Comparison of ENCODE assay signal across 18 cellular contexts in genomic region chr18:63451774-63452173, GRCh38. TPM values are rescaled to one million over a fixed set of nuclear protein-coding genes. Genes with fewer than 3 reads are reported as not detected.
DNase-seq lines count a peak whose midpoint lies in the region; ATAC-seq, FAIRE-seq and TF ChIP-seq lines count a peak whose summit lies in the region.
"Had no signal": no experiment of that assay in that cellular context is flagged by ENCODE, and none has a peak within 500 bp of the region (broad histone marks: within the 10 kb centered on the region; RNA-seq: fewer than 3 reads in every experiment).

No MANE protein-coding gene starts in this region.

- H3K27me3 ChIP-seq in Loucy (ENCODE audit: insufficient read depth, low read length, poor library complexity, severe bottlenecking) (no peaks in the 10 kb centered on the region), brain microvascular endothelial cell (replicated peaks) (no peaks in the 10 kb centered on the region), hepatocyte (no peaks in the 10 kb centered on the region), small intestine (ENCODE audit: control insufficient read depth in 2 of 2, insufficient read depth in 2 of 2, low read length in 2 of 2) (no peaks in the 10 kb centered on the region)
- H3K27me3 ChIP-seq: esophagus squamous epithelium had no signal

- H3K4me3 ChIP-seq in Loucy (ENCODE audit: low read length, poor library complexity, severe bottlenecking) = no peak overlapping the region
- H3K4me3 ChIP-seq in brain microvascular endothelial cell (ENCODE audit: low read depth, low read length) = no peak overlapping the region
- H3K4me3 ChIP-seq in hepatocyte = no peak overlapping the region
- no peak overlapping the region for H3K4me3 ChIP-seq in small intestine (ENCODE audit: low read depth in 1 of 2, low read length in 2 of 2)
- H3K4me3 ChIP-seq: coronary artery, esophagus squamous epithelium, lung, skin epidermis had no signal

- H3K4me2 ChIP-seq in Loucy (ENCODE audit: low read depth, low read length, poor library complexity, severe bottlenecking) (peak overlapping the region; percentile 54), hepatocyte (peak overlapping the region; percentile 45)

- in situ Hi-C loops in brain microvascular endothelial cell (cut with HindIII; ENCODE audit: low pct_ligation_motif_present, low sequenced_read_pairs) = no loop called here

- DNase-seq in brain microvascular endothelial cell (peak; percentile 26), hepatocyte (ENCODE audit: low spot score) (peak; percentile 38), small intestine (peak; percentile 85), caudate nucleus (lab: John Stamatoyannopoulos, UW) (no peak), NCI-H1694 treated with DMSO at 0.1 percent for 48 hours (lab: John Stamatoyannopoulos, UW) (no peak)
- no peak for DNase-seq in effector CD8-positive, alpha-beta T cell (lab: John Stamatoyannopoulos, UW)
- DNase-seq in effector memory CD8-positive, alpha-beta T cell = no peak
- DNase-seq: activated CD8-positive, alpha-beta T cell treated with anti-CD3 and anti-CD28 coated beads, Interleukin-2, amount 10 ng/mL, durations not matched to agents 7 days and 5 days; amniotic stem cell; esophagus squamous epithelium; GOT3; NCI-H1092 treated with DMSO at 0.1 percent for 48 hours had no signal

- peaks cover 5 to 7% of the 10 kb centered on the region in 2 donors for H3K27me3 Mint-ChIP-seq in effector memory CD8-positive, alpha-beta T cell
- H3K27me3 Mint-ChIP-seq: stimulated activated naive CD8-positive, alpha-beta T cell treated with anti-CD3 and anti-CD28 coated beads, Interleukin-15, Interleukin-2, amounts not matched to agents 100 ng/mL and 50 ng/mL, for 24 hours had no signal

- no peaks in the 10 kb centered on the region for H3K36me3 ChIP-seq in Loucy (ENCODE audit: insufficient read depth, low read length)
- H3K36me3 ChIP-seq in brain microvascular endothelial cell (replicated peaks) = no peaks in the 10 kb centered on the region
- no peaks in the 10 kb centered on the region for H3K36me3 ChIP-seq in hepatocyte (replicated peaks; ENCODE audit: insufficient read depth, low read depth)
- H3K36me3 ChIP-seq in small intestine (ENCODE audit: control insufficient read depth in 2 of 2, insufficient read depth in 2 of 2, low read length in 2 of 2) = no peaks in the 10 kb centered on the region
- H3K36me3 ChIP-seq: esophagus squamous epithelium had no signal

- no peak for ATAC-seq in effector memory CD8-positive, alpha-beta T cell (replicated peaks)
- ATAC-seq: activated CD8-positive, alpha-beta T cell treated with anti-CD3 and anti-CD28 coated beads, Interleukin-2, amount 10 ng/mL, durations not matched to agents 7 days and 5 days had no signal

- H4K20me1 ChIP-seq in Loucy (ENCODE audit: insufficient read depth, low read length, poor library complexity, severe bottlenecking) (no peaks in the 10 kb centered on the region), hepatocyte (ENCODE audit: insufficient read depth, poor library complexity, severe bottlenecking) (no peaks in the 10 kb centered on the region)

- H3K27ac Mint-ChIP-seq in effector memory CD8-positive, alpha-beta T cell = no peak overlapping the region
- H3K27ac Mint-ChIP-seq: activated CD8-positive, alpha-beta T cell treated with anti-CD3 and anti-CD28 coated beads, Interleukin-2, amount 10 ng/mL, durations not matched to agents 7 days and 5 days; stimulated activated naive CD8-positive, alpha-beta T cell treated with anti-CD3 and anti-CD28 coated beads, Interleukin-15, Interleukin-2, amounts not matched to agents 100 ng/mL and 50 ng/mL, for 24 hours had no signal

- no peak overlapping the region for H3K4me3 Mint-ChIP-seq in effector memory CD8-positive, alpha-beta T cell
- H3K4me3 Mint-ChIP-seq: activated CD8-positive, alpha-beta T cell treated with anti-CD3 and anti-CD28 coated beads, Interleukin-2, amount 10 ng/mL, durations not matched to agents 7 days and 5 days; stimulated activated naive CD8-positive, alpha-beta T cell treated with anti-CD3 and anti-CD28 coated beads, Interleukin-15, Interleukin-2, amounts not matched to agents 100 ng/mL and 50 ng/mL, for 24 hours had no signal

- no peaks in the 10 kb centered on the region for H3K4me1 Mint-ChIP-seq in effector memory CD8-positive, alpha-beta T cell (ENCODE audit: low read depth in 2 of 2)

- no peaks in the 10 kb centered on the region for H3K9me3 Mint-ChIP-seq in effector memory CD8-positive, alpha-beta T cell
- H3K9me3 Mint-ChIP-seq: stimulated activated naive CD8-positive, alpha-beta T cell treated with anti-CD3 and anti-CD28 coated beads, Interleukin-15, Interleukin-2, amounts not matched to agents 100 ng/mL and 50 ng/mL, for 24 hours had no signal

- no peak for FAIRE-seq in small intestine (lab: Jason Lieb, UNC)

- no peaks in the 10 kb centered on the region for H3F3A ChIP-seq in Loucy (ENCODE audit: low read depth)

- H3K36me3 Mint-ChIP-seq in effector memory CD8-positive, alpha-beta T cell (ENCODE audit: insufficient read depth) = no peaks in the 10 kb centered on the region

- H3K9me2 ChIP-seq in Loucy (replicated peaks; ENCODE audit: low read depth, low read length) (no peaks in the 10 kb centered on the region), hepatocyte (replicated peaks; ENCODE audit: insufficient read depth) (no peaks in the 10 kb centered on the region)

- H3K4me1 ChIP-seq in Loucy (ENCODE audit: insufficient read depth, low read length, poor library complexity, severe bottlenecking) = peaks cover 19% of the 10 kb centered on the region
- peaks cover 21% of the 10 kb centered on the region for H3K4me1 ChIP-seq in hepatocyte (ENCODE audit: insufficient read depth)
- peaks cover 4 to 8% of the 10 kb centered on the region in 2 donors for H3K4me1 ChIP-seq in small intestine (ENCODE audit: control insufficient read depth in 2 of 2, insufficient read depth in 1 of 2, low read depth in 1 of 2, low read length in 1 of 2)

- H3K9me3 ChIP-seq in Loucy (ENCODE audit: insufficient read depth, low read depth, low read length) (no peaks in the 10 kb centered on the region), hepatocyte (ENCODE audit: low read depth) (no peaks in the 10 kb centered on the region), small intestine (ENCODE audit: control insufficient read depth, low read depth) (no peaks in the 10 kb centered on the region)
- H3K9me3 ChIP-seq: esophagus squamous epithelium had no signal

- TF ChIP-seq CTCF in Loucy (conservative IDR thresholded peaks at IDR 0.05; ENCODE audit: low read length) (no peak), brain microvascular endothelial cell (IDR thresholded peaks at IDR 0.05; ENCODE audit: low read depth, low read length, missing control alignments) (no peak), hepatocyte (IDR thresholded peaks at IDR 0.05; ENCODE audit: poor library complexity) (no peak)

- peak overlapping the region; percentile 13 for H2AFZ ChIP-seq in Loucy (ENCODE audit: low read length)
- peak overlapping the region; percentile 47 for H2AFZ ChIP-seq in hepatocyte

- WGBS in hepatocyte (ENCODE audit: low lambda C conversion rate, missing lambda C conversion rate) = 44% methylated on average over 6 of the region's 6 CpGs
- 12 to 42% (median 37%) methylated on average over 6 of the region's 6 CpGs for WGBS in small intestine, 3 donors

- no peak overlapping the region for H3K9ac ChIP-seq in Loucy (ENCODE audit: low read depth, low read length, poor library complexity, severe bottlenecking)

- H3K79me2 ChIP-seq in Loucy (ENCODE audit: insufficient read depth, low read length) = no peaks in the 10 kb centered on the region
- H3K79me2 ChIP-seq in hepatocyte = no peaks in the 10 kb centered on the region

- no peak overlapping the region for H3K27ac ChIP-seq in brain microvascular endothelial cell
- H3K27ac ChIP-seq in hepatocyte = peak overlapping the region; percentile 90
- H3K27ac ChIP-seq in small intestine (ENCODE audit: low read depth in 1 of 2, low read length in 1 of 2) = peak overlapping the region in 1 of 2 donors; percentile 68
- no peak overlapping the region for H3K27ac ChIP-seq in caudate nucleus (ENCODE audit: low read depth, low read length)
- H3K27ac ChIP-seq: coronary artery had no signal

RNA-seq across cellular contexts. Expression of gene SERPINB5, which starts 25.0 kb away (rescaled TPM):
- 0.23 and 0.28 TPM in 2 replicates for total RNA-seq in hepatocyte
- polyA plus RNA-seq in hepatocyte = 0.76 TPM in 1 of 2 replicates, not detected in the other
- 10 to 100 TPM in 2 of 3 donors, 1 to 10 TPM in 1; 3.5 to 13.2 (median 10.1) TPM for polyA plus RNA-seq in small intestine
- total RNA-seq: activated CD8-positive, alpha-beta T cell treated with anti-CD3 and anti-CD28 coated beads, Interleukin-2, amount 10 ng/mL, durations not matched to agents 7 days and 5 days had no signal
- polyA plus RNA-seq: BJ had no signal

RNA-seq across cellular contexts. Expression of gene VPS4B, which starts 29.5 kb away (rescaled TPM):
- total RNA-seq in hepatocyte = 49.2 and 60.6 TPM in 2 replicates
- 30.3 and 35.0 TPM in 2 replicates for polyA plus RNA-seq in hepatocyte
- 10 to 100 TPM; 27.2 to 34.6 (median 32.9) TPM for polyA plus RNA-seq in small intestine

Comparison
In these comparisons a context has a peak if more than half of its experiments do, and no peak if none do; other contexts are left out.
1. DNase-seq: peak in brain microvascular endothelial cell (single experiment), hepatocyte (single experiment) and small intestine (single experiment); none in effector CD8-positive, alpha-beta T cell (single experiment), caudate nucleus (0 of 61), NCI-H1694 treated with DMSO at 0.1 percent for 48 hours (single experiment) and effector memory CD8-positive, alpha-beta T cell (0 of 3).